Comparison of ENCODE assay signal across 8 cellular contexts in genomic region chr12:12736759-12737676, GRCh38. TPM values are rescaled to one million over a fixed set of nuclear protein-coding genes. Genes with fewer than 3 reads are reported as not detected.
DNase-seq lines count a peak whose midpoint lies in the region; ATAC-seq and TF ChIP-seq lines count a peak whose summit lies in the region.

No MANE protein-coding gene starts in this region.

- no peaks in the 10 kb centered on the region for H3K27me3 ChIP-seq in neutrophil

- peak overlapping the region; percentile 46 for H3K27ac ChIP-seq in neutrophil

- H3K36me3 Mint-ChIP-seq in activated T-cell treated with anti-CD3 and anti-CD28 coated beads, Interleukin-2, amount 50 U/mL, for 4 hours (ENCODE audit: insufficient read depth), result no peaks in the 10 kb centered on the region

- no peak overlapping the region for H3K4me3 ChIP-seq in neutrophil (ENCODE audit: low read depth in 1 of 2, low read length in 1 of 2)

- peaks cover 42% of the 10 kb centered on the region for H3K4me1 Mint-ChIP-seq in activated T-cell treated with anti-CD3 and anti-CD28 coated beads, Interleukin-2, amount 50 U/mL, for 4 hours (ENCODE audit: low read depth)

- H3K4me3 Mint-ChIP-seq in activated T-cell treated with anti-CD3 and anti-CD28 coated beads, Interleukin-2, amount 50 U/mL, for 4 hours, result peak overlapping the region; percentile 65

- H3K9me3 Mint-ChIP-seq in activated T-cell treated with anti-CD3 and anti-CD28 coated beads, Interleukin-2, amount 50 U/mL, for 4 hours, result no peaks in the 10 kb centered on the region

- no peaks in the 10 kb centered on the region for H3K27me3 Mint-ChIP-seq in activated T-cell treated with anti-CD3 and anti-CD28 coated beads, Interleukin-2, amount 50 U/mL, for 4 hours (ENCODE audit: low read depth)

- TF ChIP-seq CTCF in neutrophil (IDR thresholded peaks at IDR 0.05), result peak; percentile 64

- no peaks in the 10 kb centered on the region for H3K36me3 ChIP-seq in neutrophil

- peaks cover 6% of the 10 kb centered on the region in 2 experiments for H3K4me1 ChIP-seq in neutrophil (ENCODE audit: control insufficient read depth in 1 of 2, insufficient read depth in 1 of 2, low read depth in 1 of 2, low read length in 1 of 2)

- H3K9me3 ChIP-seq in neutrophil, result no peaks in the 10 kb centered on the region

- ATAC-seq in HG02642 (IDR thresholded peaks at IDR 0.05; ENCODE audit: poor library complexity, unreplicated experiment), result peak; percentile 67
- ATAC-seq in activated T-cell treated with anti-CD3 and anti-CD28 coated beads, Interleukin-2, amount 50 U/mL, for 4 hours, result peak; percentile 83 to 90

- DNase-seq in stimulated activated CD4-positive, alpha-beta T cell treated with anti-CD3 and anti-CD28 coated beads, Interleukin-15, amount 100 ng/mL, for 24 hours, result peak; percentile 41
- DNase-seq in stimulated activated CD4-positive, alpha-beta T cell treated with anti-CD3 and anti-CD28 coated beads, Interleukin-12 subunit alpha, Interleukin-12 subunit beta, amount 100 ng/mL, for 4 hours, result no peak
- DNase-seq in NCI-H1694 (lab: John Stamatoyannopoulos, UW), result peak; percentile 62
- DNase-seq in activated T-cell treated with anti-CD3 and anti-CD28 coated beads, Interleukin-2, amount 50 U/mL, for 4 hours, result peak; percentile 12
- DNase-seq in fibroblast of peridontal ligament (ENCODE audit: extremely low read depth), result peak; percentile 71
- DNase-seq in Ammon's horn (ENCODE audit: low spot score), result no peak

RNA-seq across cellular contexts. Expression of gene CDKN1B, which starts 19.9 kb away (rescaled TPM):
- total RNA-seq in activated T-cell treated with anti-CD3 and anti-CD28 coated beads, Interleukin-2, amount 50 U/mL, for 4 hours, result 10 to 100 TPM; 15.6 to 27.7 (median 24.5) TPM

RNA-seq across cellular contexts. Expression of gene GPR19, which starts 41.0 kb away (rescaled TPM):
- total RNA-seq in activated T-cell treated with anti-CD3 and anti-CD28 coated beads, Interleukin-2, amount 50 U/mL, for 4 hours, result 1 to 10 TPM; 1.3 to 2.4 (median 1.3) TPM

RNA-seq across cellular contexts. Expression of gene APOLD1, which starts 48.4 kb away (rescaled TPM):
- 1 to 10 TPM; 1.2 to 1.6 (median 1.6) TPM for total RNA-seq in activated T-cell treated with anti-CD3 and anti-CD28 coated beads, Interleukin-2, amount 50 U/mL, for 4 hours

Comparison
In these comparisons a context has a peak if more than half of its experiments do, and no peak if none do; other contexts are left out.
1. DNase-seq: peak in stimulated activated CD4-positive, alpha-beta T cell treated with anti-CD3 and anti-CD28 coated beads, Interleukin-15, amount 100 ng/mL, for 24 hours (single experiment), NCI-H1694 (single experiment), activated T-cell treated with anti-CD3 and anti-CD28 coated beads, Interleukin-2, amount 50 U/mL, for 4 hours (single experiment) and fibroblast of peridontal ligament (single experiment); none in stimulated activated CD4-positive, alpha-beta T cell treated with anti-CD3 and anti-CD28 coated beads, Interleukin-12 subunit alpha, Interleukin-12 subunit beta, amount 100 ng/mL, for 4 hours (single experiment) and Ammon's horn (single experiment).